In the genomic region with DNA sequence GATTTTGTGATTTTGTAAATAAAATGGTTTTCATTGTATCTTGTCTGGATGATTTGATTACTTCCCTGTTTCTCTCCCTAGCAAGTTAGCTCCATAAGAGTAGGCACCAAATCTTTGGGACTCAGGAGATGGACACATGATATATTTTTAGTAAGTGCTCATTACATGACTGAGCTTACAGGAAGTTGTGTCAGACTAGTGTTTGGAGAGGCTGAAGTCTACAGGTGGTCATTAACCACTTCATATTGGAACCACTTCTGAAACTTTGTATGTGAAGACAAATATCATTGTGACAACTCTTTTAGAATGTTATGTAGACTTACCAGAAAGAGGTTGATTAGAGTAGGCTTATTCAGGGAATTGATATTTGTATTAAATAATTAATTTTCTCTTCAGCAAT, we compare ENCODE assay signal across 15 cellular contexts. TPM values are rescaled to one million over a fixed set of nuclear protein-coding genes. Genes with fewer than 3 reads are reported as not detected.
DNase-seq lines count a peak whose midpoint lies in the region; ATAC-seq and TF ChIP-seq lines count a peak whose summit lies in the region.
"Had no signal": no experiment of that assay in that cellular context is flagged by ENCODE, and none has a peak within 500 bp of the region (broad histone marks: within the 10 kb centered on the region; RNA-seq: fewer than 3 reads in every experiment).

No MANE protein-coding gene starts in this region.

- ATAC-seq in GM18858 (IDR thresholded peaks at IDR 0.05; ENCODE audit: unreplicated experiment) (peak; percentile 57), GM21526 (IDR thresholded peaks at IDR 0.05; ENCODE audit: low FRiP score, unreplicated experiment) (peak; percentile 55), HG03103 (IDR thresholded peaks at IDR 0.05; ENCODE audit: low read depth, unreplicated experiment) (peak; percentile 46), HG03521 (IDR thresholded peaks at IDR 0.05; ENCODE audit: unreplicated experiment) (no peak)
- ATAC-seq: K562 had no signal

- no peaks in the 10 kb centered on the region for H3K36me3 ChIP-seq in MG63
- H3K36me3 ChIP-seq: gastrocnemius medialis, Peyer's patch had no signal

- H3K27me3 ChIP-seq in MG63 = no peaks in the 10 kb centered on the region
- H3K27me3 ChIP-seq: gastrocnemius medialis, Peyer's patch had no signal

- CTCF ChIA-PET in GM10248 (lab: Yijun Ruan, JAX) = interaction anchor here (1.0 kb wide), 1 partner anchor 17 kb away, joined by 3 read pairs; no protein-coding TSS in a partner anchor

- H3K9me3 ChIP-seq in MG63 = no peaks in the 10 kb centered on the region
- H3K9me3 ChIP-seq: gastrocnemius medialis, Peyer's patch had no signal

- POLR2A ChIA-PET in GM10248 (lab: Yijun Ruan, JAX) = no interaction called here

- no peak overlapping the region for H3K4me3 ChIP-seq in MG63
- H3K4me3 ChIP-seq: gastrocnemius medialis, K562, Peyer's patch had no signal

- DNase-seq in kidney tubule cell (ENCODE audit: low spot score) (peak; percentile 40), MG63 (no peak), GM10248 (ENCODE audit: extremely low spot score) (no peak)
- DNase-seq in stimulated activated CD4-positive, alpha-beta T cell treated with anti-CD3 and anti-CD28 coated beads, Interleukin-4, amount 100 ng/mL, for 24 hours = no peak
- DNase-seq: CD4-positive, CD25-positive, alpha-beta regulatory T cell; gastrocnemius medialis; H7; NCI-H2107; Peyer's patch; small intestine had no signal

- TF ChIP-seq CTCF in GM10248 (IDR thresholded peaks at IDR 0.05; ENCODE audit: control extremely low read depth, extremely low read depth, low read depth, missing control alignments) = no peak

RNA-seq across cellular contexts. Expression of a gene that starts 19.1 kb away (rescaled TPM):
- 1.4 and 2.0 TPM in 2 replicates for total RNA-seq in MG63 (2014; rRNA removed; shearing (Covaris generic); ENCODE audit: low replicate concordance)
- total RNA-seq: CD4-positive, CD25-positive, alpha-beta regulatory T cell had no signal
